In genomic region chr11:46490576-46491100, GRCh38 we compare ENCODE assay signal across 13 cellular contexts.
DNase-seq lines count a peak whose midpoint lies in the region; ATAC-seq and TF ChIP-seq lines count a peak whose summit lies in the region.
"Had no signal": no experiment of that assay in that cellular context is flagged by ENCODE, and none has a peak within 500 bp of the region (broad histone marks: within the 10 kb centered on the region; RNA-seq: fewer than 3 reads in every experiment).

No MANE protein-coding gene starts in this region.

- H3K36me3 ChIP-seq in IMR-90 (ENCODE audit: control insufficient read depth, insufficient read depth, low read length) = peaks cover 10% of the 10 kb centered on the region
- peaks cover 2% of the 10 kb centered on the region for H3K36me3 ChIP-seq in brain microvascular endothelial cell (replicated peaks)
- H3K36me3 ChIP-seq in left lung = peaks cover 0 to 29% of the 10 kb centered on the region in 2 donors

- H2BK5ac ChIP-seq in IMR-90 (ENCODE audit: low read depth, low read length, poor library complexity, severe bottlenecking) = no peak overlapping the region

- H3K14ac ChIP-seq in IMR-90 (replicated peaks; ENCODE audit: low read depth, low read length) = no peak overlapping the region

- no peak overlapping the region for H4K5ac ChIP-seq in IMR-90 (ENCODE audit: low read depth, low read length)

- no peak overlapping the region for H2AFZ ChIP-seq in IMR-90 (replicated peaks; ENCODE audit: low read length, poor library complexity)

- H3K79me1 ChIP-seq in IMR-90 (ENCODE audit: low read depth in 1 of 2, low read length in 2 of 2) = peaks cover 3 to 35% of the 10 kb centered on the region in 2 experiments; a peak in 3 of 4 replicates

- H2AK5ac ChIP-seq in IMR-90 (ENCODE audit: low read depth, low read length) = no peak overlapping the region

- intact Hi-C loops in IMR-90 (cut with micrococcal nuclease) (loop anchor here (2.0 kb wide), 3 partner anchors 14 to 48 kb away; no protein-coding TSS in a partner anchor), left lung (cut with DNase I) (no loop called here)

- DNase-seq in AG10803 (ENCODE audit: low read depth) (peak; percentile 13), IMR-90 (peak; percentile 46), brain microvascular endothelial cell (peak; percentile 22), left lung (no peak), globus pallidus (ENCODE audit: low spot score) (no peak), NCI-H748 (lab: John Stamatoyannopoulos, UW; ENCODE audit: unreplicated experiment) (no peak), SKM-1 (lab: John Stamatoyannopoulos, UW; ENCODE audit: unreplicated experiment) (no peak), cerebellar nuclear complex (lab: John Stamatoyannopoulos, UW) (no peak)
- DNase-seq: activated T-cell treated with anti-CD3 and anti-CD28 coated beads, Interleukin-2, amount 50 U/mL, for 4 hours; midbrain; occipital lobe; right lobe of liver had no signal

- no peak overlapping the region for H3K18ac ChIP-seq in IMR-90 (ENCODE audit: low read depth, low read length)

- H3K27ac ChIP-seq in IMR-90 (ENCODE audit: insufficient read depth, low read length) (no peak overlapping the region), brain microvascular endothelial cell (no peak overlapping the region), left lung (no peak overlapping the region)
- H3K27ac ChIP-seq: right lobe of liver had no signal

- dilution Hi-C loops in IMR-90 (cut with HindIII; ENCODE audit: low sequenced_read_pairs, unreplicated experiment) = no loop called here

- no peak overlapping the region for H4K8ac ChIP-seq in IMR-90 (ENCODE audit: low read depth in 2 of 2, low read length in 2 of 2)

- no peak overlapping the region for H2BK20ac ChIP-seq in IMR-90 (ENCODE audit: low read depth, low read length)

- no peak for TF ChIP-seq RAD21 in IMR-90 (IDR thresholded peaks at IDR 0.05; ENCODE audit: low read length)

- no peaks in the 10 kb centered on the region for H3K9me1 ChIP-seq in IMR-90 (ENCODE audit: insufficient read depth, low read length)

- TF ChIP-seq CTCF in AG10803 (conservative IDR thresholded peaks at IDR 0.05; ENCODE audit: low read length) = no peak
- TF ChIP-seq CTCF in IMR-90 (conservative IDR thresholded peaks at IDR 0.05; ENCODE audit: low read depth, low read length) = no peak
- no peak for TF ChIP-seq CTCF in brain microvascular endothelial cell (IDR thresholded peaks at IDR 0.05; ENCODE audit: low read depth, low read length, missing control alignments)
- TF ChIP-seq CTCF in left lung (IDR thresholded peaks at IDR 0.05) = no peak

- CTCF ChIA-PET in IMR-90 (lab: Yijun Ruan, JAX) = interaction anchor here (0.6 to 2.0 kb wide), 14 partner anchors 8 to 1213 kb away, joined by 3 to 9 read pairs (median 4); no protein-coding TSS in a partner anchor

- H3K9me3 ChIP-seq in IMR-90 (ENCODE audit: control insufficient read depth, insufficient read depth, low read length) (no peaks in the 10 kb centered on the region), left lung (no peaks in the 10 kb centered on the region)
- H3K9me3 ChIP-seq: Caco-2, right lobe of liver had no signal

- TF ChIP-seq POLR2A in IMR-90 (IDR thresholded peaks at IDR 0.05; ENCODE audit: low read depth, low read length) = no peak

- H3K4ac ChIP-seq in IMR-90 (ENCODE audit: low read depth, low read length) = no peak overlapping the region

- H2BK15ac ChIP-seq in IMR-90 (ENCODE audit: low read depth, low read length) = no peak overlapping the region

- no peak overlapping the region for H4K91ac ChIP-seq in IMR-90 (ENCODE audit: insufficient read depth, low read depth, low read length)

- peaks cover 14% of the 10 kb centered on the region; the same call in 1 of the 2 replicates for H4K20me1 ChIP-seq in IMR-90 (ENCODE audit: insufficient read depth, low read length)

- no peak overlapping the region for H3K56ac ChIP-seq in IMR-90 (ENCODE audit: extremely low read depth, insufficient read depth, low read length)

- no peak overlapping the region for H2AK9ac ChIP-seq in IMR-90 (replicated peaks; ENCODE audit: low read depth, low read length, poor library complexity)

- H3K9ac ChIP-seq in IMR-90 (ENCODE audit: low read depth, low read length) = no peak overlapping the region

- no peaks in the 10 kb centered on the region for H3K27me3 ChIP-seq in IMR-90 (ENCODE audit: control insufficient read depth, insufficient read depth, low read length)
- no peaks in the 10 kb centered on the region for H3K27me3 ChIP-seq in brain microvascular endothelial cell (replicated peaks)
- no peaks in the 10 kb centered on the region for H3K27me3 ChIP-seq in left lung
- H3K27me3 ChIP-seq: right lobe of liver had no signal

- in situ Hi-C loops in IMR-90 (cut with MboI; ENCODE audit: low sequenced_read_pairs) = no loop called here
- in situ Hi-C loops in brain microvascular endothelial cell (cut with HindIII; ENCODE audit: low pct_ligation_motif_present, low sequenced_read_pairs) = no loop called here

- no peak overlapping the region for H2BK120ac ChIP-seq in IMR-90 (ENCODE audit: low read depth, low read length)

- ATAC-seq in IMR-90 (ENCODE audit: low read depth) = no peak
- peak; percentile 43 for ATAC-seq in left lung

- no peak overlapping the region for H3K23ac ChIP-seq in IMR-90 (ENCODE audit: low read depth, low read length)

- no CpG with 5 or more reads among the region's 1 CpG for WGBS in IMR-90 (ENCODE audit: extremely low coverage in 2 of 2, insufficient read length in 1 of 2), 2 experiments

- H3K4me2 ChIP-seq in IMR-90 (ENCODE audit: low read depth, low read length) = no peak overlapping the region

- peaks cover 5% of the 10 kb centered on the region for H3K4me1 ChIP-seq in IMR-90 (ENCODE audit: control insufficient read depth, insufficient read depth, low read length)
- H3K4me1 ChIP-seq in left lung = peaks cover 0 to 21% of the 10 kb centered on the region in 2 donors
- H3K4me1 ChIP-seq: right lobe of liver had no signal

- no TSS peak for BruUV-seq in IMR-90 (replicated peaks; lab: Mats Ljungman, UMichigan)

- H3K4me3 ChIP-seq in AG10803 (ENCODE audit: low read length) (no peak overlapping the region), IMR-90 (ENCODE audit: insufficient read depth, low read depth, low read length) (no peak overlapping the region), brain microvascular endothelial cell (ENCODE audit: low read depth, low read length) (no peak overlapping the region), left lung (no peak overlapping the region)
- H3K4me3 ChIP-seq: right lobe of liver had no signal

- POLR2A ChIA-PET in IMR-90 (lab: Charles Lee; ENCODE audit: unreplicated experiment) = no interaction called here

TF ChIP-seq in IMR-90, 13 proteins besides CTCF, POLR2A, EP300 and RAD21:
- TF ChIP-seq MAZ (IDR thresholded peaks at IDR 0.05; ENCODE audit: borderline replicate concordance, low read depth, low read length) (no peak), MXI1 (IDR thresholded peaks at IDR 0.05; ENCODE audit: borderline replicate concordance, low read depth, low read length) (no peak), ELK1 (IDR thresholded peaks at IDR 0.05; ENCODE audit: borderline replicate concordance, low read depth, low read length) (no peak), FOS (IDR thresholded peaks at IDR 0.05; ENCODE audit: low read depth, low read length) (no peak), USF2 (IDR thresholded peaks at IDR 0.05; ENCODE audit: low read depth, low read length) (no peak), RCOR1 (IDR thresholded peaks at IDR 0.05; ENCODE audit: insufficient replicate concordance, low read length) (no peak), NFE2L2 (IDR thresholded peaks at IDR 0.05; ENCODE audit: low read depth, low read length) (no peak), RFX5 (IDR thresholded peaks at IDR 0.05; ENCODE audit: low read depth, low read length) (no peak), CHD1 (IDR thresholded peaks at IDR 0.05; ENCODE audit: low read depth, low read length) (no peak), CEBPB (IDR thresholded peaks at IDR 0.05; ENCODE audit: low read depth, low read length) (no peak), MAFK (IDR thresholded peaks at IDR 0.05; ENCODE audit: low read depth, low read length) (no peak), SMC3 (IDR thresholded peaks at IDR 0.05; ENCODE audit: low read depth, low read length) (no peak), BHLHE40 (IDR thresholded peaks at IDR 0.05; ENCODE audit: low read depth, low read length) (no peak)

Comparison
In these comparisons a context has a peak if more than half of its experiments do, and no peak if none do; other contexts are left out.
1. DNase-seq: peak in AG10803 (single experiment), IMR-90 (single experiment) and brain microvascular endothelial cell (single experiment); none in left lung (0 of 2), globus pallidus (single experiment), NCI-H748 (single experiment), SKM-1 (single experiment) and cerebellar nuclear complex (0 of 2).